28 cellular contexts compared by ENCODE assay signal in genomic region chrX:43514820-43515219, GRCh38.
"Had no signal": no experiment of that assay in that cellular context is flagged by ENCODE, and none has a peak within 500 bp of the region (broad histone marks: within the 10 kb centered on the region; RNA-seq: fewer than 3 reads in every experiment).

No MANE protein-coding gene starts in this region.

- H3K4me3 Mint-ChIP-seq: natural killer cell; nephron; neural progenitor cell; stimulated activated memory B cell treated with anti-CD40 and anti-IgM and Interleukin-4, amounts not matched to agents 10 μg/mL and 1 μg/mL and 100 μg/mL, for 72 hours; stimulated activated naive CD8-positive, alpha-beta T cell treated with anti-CD3 and anti-CD28 coated beads, Interleukin-15, amount 100 ng/mL, for 72 hours; type B pancreatic cell had no signal

- H3K27me3 ChIP-seq: neural progenitor cell, ovary, sigmoid colon, suprapubic skin, testis, tibial artery, transverse colon, vagina had no signal

- H3K9me3 Mint-ChIP-seq: natural killer cell; nephron; stimulated activated memory B cell treated with anti-CD40 and anti-IgM and Interleukin-4, amounts not matched to agents 10 μg/mL and 1 μg/mL and 100 μg/mL, for 72 hours; stimulated activated naive CD8-positive, alpha-beta T cell treated with anti-CD3 and anti-CD28 coated beads, Interleukin-15, amount 100 ng/mL, for 72 hours had no signal

- H3K4me1 ChIP-seq: neural progenitor cell, parathyroid adenoma, psoas muscle, right lobe of liver, sigmoid colon, suprapubic skin, testis, tibial artery, transverse colon, vagina had no signal

- H3K27ac Mint-ChIP-seq: natural killer cell; nephron; neural progenitor cell; progenitor cell of endocrine pancreas; stimulated activated memory B cell treated with anti-CD40 and anti-IgM and Interleukin-4, amounts not matched to agents 10 μg/mL and 1 μg/mL and 100 μg/mL, for 72 hours; stimulated activated naive CD8-positive, alpha-beta T cell treated with anti-CD3 and anti-CD28 coated beads, Interleukin-15, amount 100 ng/mL, for 72 hours; type B pancreatic cell had no signal

- ATAC-seq: natural killer cell; psoas muscle; right cardiac atrium; right lobe of liver; stimulated activated memory B cell treated with anti-CD40 and anti-IgM and Interleukin-4, amounts not matched to agents 10 μg/mL and 1 μg/mL and 100 μg/mL, for 72 hours; stimulated activated naive CD8-positive, alpha-beta T cell treated with anti-CD3 and anti-CD28 coated beads, Interleukin-15, amount 100 ng/mL, for 72 hours; stimulated activated naive CD8-positive, alpha-beta T cell treated with anti-CD3 and anti-CD28 coated beads, Interleukin-15, Interleukin-2, amounts not matched to agents 100 U/mL and 50 U/mL, for 24 hours had no signal

- H3K36me3 ChIP-seq: neural progenitor cell, ovary, right lobe of liver, sigmoid colon, suprapubic skin, tibial artery, transverse colon, vagina had no signal

- H3K4me3 ChIP-seq: neural progenitor cell, ovary, psoas muscle, right lobe of liver, sigmoid colon, suprapubic skin, testis, tibial artery, transverse colon, vagina had no signal

- H3K4me1 Mint-ChIP-seq: natural killer cell, nephron, neural progenitor cell had no signal

- DNase-seq: natural killer cell; occipital lobe; ovary; posterior cingulate gyrus; psoas muscle; right cardiac atrium; right lobe of liver; sigmoid colon; small intestine; stimulated activated CD4-positive, alpha-beta T cell treated with anti-CD3 and anti-CD28 coated beads, Interleukin-15, amount 100 ng/mL, for 24 hours; stimulated activated CD4-positive, alpha-beta T cell treated with anti-CD3 and anti-CD28 coated beads, Interleukin-2, amount 100 ng/mL, for 24 hours; stimulated activated CD4-positive, alpha-beta T cell treated with anti-CD3 and anti-CD28 coated beads, Interleukin-2, amount 100 ng/mL, for 48 hours; stimulated activated CD4-positive, alpha-beta T cell treated with anti-CD3 and anti-CD28 coated beads, Interleukin-4, amount 100 ng/mL, for 24 hours; stimulated activated naive CD4-positive, alpha-beta T cell; stimulated activated naive CD8-positive, alpha-beta T cell treated with anti-CD3 and anti-CD28 coated beads, Interleukin-15, amount 100 ng/mL, for 72 hours; stimulated activated naive CD8-positive, alpha-beta T cell treated with anti-CD3 and anti-CD28 coated beads, Interleukin-15, Interleukin-2, amounts not matched to agents 100 U/mL and 50 U/mL, for 24 hours; substantia nigra; testis; tibial artery; transverse colon had no signal

- H3K36me3 Mint-ChIP-seq: natural killer cell; neural progenitor cell; stimulated activated memory B cell treated with anti-CD40 and anti-IgM and Interleukin-4, amounts not matched to agents 10 μg/mL and 1 μg/mL and 100 μg/mL, for 72 hours; type B pancreatic cell had no signal

- H3K9me3 ChIP-seq: ovary, psoas muscle, right lobe of liver, sigmoid colon, suprapubic skin, testis, transverse colon, vagina had no signal

- H3K27me3 Mint-ChIP-seq: progenitor cell of endocrine pancreas; stimulated activated memory B cell treated with anti-CD40 and anti-IgM and Interleukin-4, amounts not matched to agents 10 μg/mL and 1 μg/mL and 100 μg/mL, for 72 hours; stimulated activated naive CD8-positive, alpha-beta T cell treated with anti-CD3 and anti-CD28 coated beads, Interleukin-15, amount 100 ng/mL, for 72 hours; type B pancreatic cell had no signal

- H3K27ac ChIP-seq: neural progenitor cell, ovary, parathyroid adenoma, psoas muscle, right lobe of liver, sigmoid colon, suprapubic skin, testis, tibial artery, transverse colon, vagina had no signal
